22 cellular contexts compared by ENCODE assay signal in genomic region chr12:108711486-108712163, GRCh38. TPM values are rescaled to one million over a fixed set of nuclear protein-coding genes. Genes with fewer than 3 reads are reported as not detected.
DNase-seq lines count a peak whose midpoint lies in the region; ATAC-seq and TF ChIP-seq lines count a peak whose summit lies in the region.
"Had no signal": no experiment of that assay in that cellular context is flagged by ENCODE, and none has a peak within 500 bp of the region (broad histone marks: within the 10 kb centered on the region; RNA-seq: fewer than 3 reads in every experiment).

No MANE protein-coding gene starts in this region.

- peaks cover 69% of the 10 kb centered on the region for H3F3A ChIP-seq in GM23248 (ENCODE audit: insufficient read depth)

- TF ChIP-seq CTCF in WTC11 (IDR thresholded peaks at IDR 0.05) = no peak

- H3K4me3 ChIP-seq in GM23248 = no peak overlapping the region

- no peaks in the 10 kb centered on the region for H3K9me2 ChIP-seq in GM23248 (ENCODE audit: insufficient read depth)

- H3K27me3 Mint-ChIP-seq in WTC11 (ENCODE audit: low read depth) = no peaks in the 10 kb centered on the region
- H3K27me3 Mint-ChIP-seq in activated T-cell treated with anti-CD3 and anti-CD28 coated beads, Interleukin-2, amount 50 U/mL, for 24 hours = no peaks in the 10 kb centered on the region
- H3K27me3 Mint-ChIP-seq: stimulated activated naive CD8-positive, alpha-beta T cell treated with anti-CD3 and anti-CD28 coated beads, Interleukin-15, Interleukin-2, amounts not matched to agents 100 ng/mL and 50 ng/mL, for 24 hours; type B pancreatic cell had no signal

- H4K20me1 ChIP-seq in GM23248 (ENCODE audit: insufficient read depth) = peaks cover 22% of the 10 kb centered on the region; the same call in 1 of the 2 replicates

- no peaks in the 10 kb centered on the region for H3K9me3 ChIP-seq in GM23248 (ENCODE audit: low read depth)

- no peak overlapping the region for H3K9ac ChIP-seq in GM23248

- WGBS in GM23248 (ENCODE audit: low coverage in 1 of 2, low lambda C conversion rate in 2 of 2, missing lambda C conversion rate in 2 of 2), 2 experiments = 74 to 78% methylated on average over 9 of the region's 9 CpGs

- CTCF ChIA-PET in WTC11 (lab: Charles Lee) = no interaction called here

- no peaks in the 10 kb centered on the region for H3K27me3 ChIP-seq in GM23248 (replicated peaks; ENCODE audit: insufficient read depth)

- peaks cover 22% of the 10 kb centered on the region; the same call in 1 of the 2 replicates for H3K36me3 ChIP-seq in GM23248 (ENCODE audit: low read depth)

- in situ Hi-C loops in GM23248 (cut with MboI) = no loop called here

- H3K4me2 ChIP-seq in GM23248 (ENCODE audit: unreplicated experiment) = peak overlapping the region; percentile 56

- no peak overlapping the region for H3K4me3 Mint-ChIP-seq in WTC11
- H3K4me3 Mint-ChIP-seq in activated T-cell treated with anti-CD3 and anti-CD28 coated beads, Interleukin-2, amount 50 U/mL, for 24 hours = no peak overlapping the region
- H3K4me3 Mint-ChIP-seq: activated T-cell treated with anti-CD3 and anti-CD28 coated beads, Interleukin-2, amount 50 U/mL, for 72 hours; stimulated activated naive CD8-positive, alpha-beta T cell treated with anti-CD3 and anti-CD28 coated beads, Interleukin-15, Interleukin-2, amounts not matched to agents 100 ng/mL and 50 ng/mL, for 24 hours; type B pancreatic cell had no signal

- ATAC-seq in WTC11 (peak; percentile 41), HG03139 (IDR thresholded peaks at IDR 0.05; ENCODE audit: unreplicated experiment) (no peak)
- ATAC-seq: activated T-cell treated with anti-CD3 and anti-CD28 coated beads, Interleukin-2, amount 50 U/mL, for 72 hours; esophagus mucosa; SK-N-SH treated with all-trans-retinoic acid at 6 μM for 48 hours had no signal

- POLR2A ChIA-PET in WTC11 (lab: Charles Lee) = no interaction called here

- DNase-seq in GM23248 (peak; percentile 53), WTC11 (ENCODE audit: low spot score) (no peak), iris pigment epithelial cell (ENCODE audit: low read depth) (peak; percentile 61), renal cortical epithelial cell (ENCODE audit: low read depth) (peak; percentile 81)
- DNase-seq in activated CD4-positive, alpha-beta T cell treated with anti-CD3 and anti-CD28 coated beads for 1 hour = no peak
- no peak for DNase-seq in activated T-cell treated with anti-CD3 and anti-CD28 coated beads, Interleukin-2, amount 50 U/mL, for 24 hours
- no peak for DNase-seq in activated T-cell treated with anti-CD3 and anti-CD28 coated beads, Interleukin-2, amount 50 U/mL, for 1 hour
- DNase-seq: activated CD4-positive, CD25-positive, alpha-beta regulatory T cell; activated naive CD4-positive, alpha-beta T cell treated with anti-CD3 and anti-CD28 coated beads, Interleukin-2, amount 50 U/mL, for 16 hours; activated T-cell treated with anti-CD3 and anti-CD28 coated beads, Interleukin-2, amount 50 U/mL, for 72 hours; aorta; central memory CD4-positive, alpha-beta T cell; COR-L47; HCEC 1CT; NCI-H1092; NCI-H2081 treated with DMSO at 0.1 percent for 48 hours; NCI-H446 treated with DMSO at 0.1 percent for 48 hours had no signal

- peak overlapping the region; percentile 80 for H3K27ac Mint-ChIP-seq in WTC11
- no peak overlapping the region for H3K27ac Mint-ChIP-seq in activated T-cell treated with anti-CD3 and anti-CD28 coated beads, Interleukin-2, amount 50 U/mL, for 24 hours
- H3K27ac Mint-ChIP-seq: activated T-cell treated with anti-CD3 and anti-CD28 coated beads, Interleukin-2, amount 50 U/mL, for 72 hours; stimulated activated naive CD8-positive, alpha-beta T cell treated with anti-CD3 and anti-CD28 coated beads, Interleukin-15, Interleukin-2, amounts not matched to agents 100 ng/mL and 50 ng/mL, for 24 hours; type B pancreatic cell had no signal

- H3K79me2 ChIP-seq in GM23248 (ENCODE audit: insufficient read depth) = peaks cover 100% of the 10 kb centered on the region

- H2AFZ ChIP-seq in GM23248 = no peak overlapping the region

- H3K9me3 Mint-ChIP-seq in WTC11 = no peaks in the 10 kb centered on the region
- H3K9me3 Mint-ChIP-seq in activated T-cell treated with anti-CD3 and anti-CD28 coated beads, Interleukin-2, amount 50 U/mL, for 24 hours = no peaks in the 10 kb centered on the region
- H3K9me3 Mint-ChIP-seq: activated T-cell treated with anti-CD3 and anti-CD28 coated beads, Interleukin-2, amount 50 U/mL, for 72 hours; stimulated activated naive CD8-positive, alpha-beta T cell treated with anti-CD3 and anti-CD28 coated beads, Interleukin-15, Interleukin-2, amounts not matched to agents 100 ng/mL and 50 ng/mL, for 24 hours; type B pancreatic cell had no signal

- H3K36me3 Mint-ChIP-seq in WTC11 = no peaks in the 10 kb centered on the region
- H3K36me3 Mint-ChIP-seq in activated T-cell treated with anti-CD3 and anti-CD28 coated beads, Interleukin-2, amount 50 U/mL, for 24 hours (ENCODE audit: low read depth) = no peaks in the 10 kb centered on the region

- peaks cover 47% of the 10 kb centered on the region for H3K4me1 ChIP-seq in GM23248 (ENCODE audit: insufficient read depth)

- peaks cover 43% of the 10 kb centered on the region for H3K4me1 Mint-ChIP-seq in WTC11
- peaks cover 6% of the 10 kb centered on the region for H3K4me1 Mint-ChIP-seq in activated T-cell treated with anti-CD3 and anti-CD28 coated beads, Interleukin-2, amount 50 U/mL, for 24 hours (ENCODE audit: low read depth)

- peak overlapping the region; percentile 16 for H3K27ac ChIP-seq in GM23248

TF ChIP-seq in WTC11, 78 proteins besides CTCF, POLR2A, EP300 and RAD21:
- no peak for TF ChIP-seq NFE2L1 (CRISPR knock-in tag; IDR thresholded peaks at IDR 0.05)
- no peak for TF ChIP-seq OVOL2 (CRISPR knock-in tag; IDR thresholded peaks at IDR 0.05; ENCODE audit: borderline replicate concordance)
- no peak for TF ChIP-seq ESRRA (CRISPR knock-in tag; IDR thresholded peaks at IDR 0.05; ENCODE audit: borderline replicate concordance)
- TF ChIP-seq ZNF232 (CRISPR knock-in tag; IDR thresholded peaks at IDR 0.05) = no peak
- TF ChIP-seq CBFB (CRISPR knock-in tag; IDR thresholded peaks at IDR 0.05; ENCODE audit: low read depth) = no peak
- TF ChIP-seq CREM (CRISPR knock-in tag; IDR thresholded peaks at IDR 0.05) = no peak
- TF ChIP-seq SMAD3 (CRISPR knock-in tag; IDR thresholded peaks at IDR 0.05; ENCODE audit: borderline replicate concordance) = no peak
- no peak for TF ChIP-seq PRDM15 (CRISPR knock-in tag; IDR thresholded peaks at IDR 0.05)
- no peak for TF ChIP-seq TEAD4 (CRISPR knock-in tag; IDR thresholded peaks at IDR 0.05)
TF ChIP-seq in WTC11: peak in this region for 0.

RNA-seq across cellular contexts. Expression of gene CORO1C, which starts 19.7 kb away (rescaled TPM):
- total RNA-seq in GM23248 (2014; rRNA removed; shearing (Covaris generic)) = 170 and 172 TPM in 2 replicates
- polyA plus RNA-seq in GM23248 (2016; fragmentation: Nextera tagmentation; extraction: Ambion mirVana) = 401 and 403 TPM in 2 replicates
- total RNA-seq in WTC11 (2021) (108 to 114 TPM (median 113 TPM) in 3 replicates), renal cortical epithelial cell (215 and 235 TPM in 2 replicates)

Comparison
In these comparisons a context has a peak if more than half of its experiments do, and no peak if none do; other contexts are left out.
1. DNase-seq: peak in GM23248 (single experiment), iris pigment epithelial cell (single experiment) and renal cortical epithelial cell (single experiment); none in WTC11 (single experiment), activated CD4-positive, alpha-beta T cell treated with anti-CD3 and anti-CD28 coated beads for 1 hour (single experiment), activated T-cell treated with anti-CD3 and anti-CD28 coated beads, Interleukin-2, amount 50 U/mL, for 24 hours (single experiment) and activated T-cell treated with anti-CD3 and anti-CD28 coated beads, Interleukin-2, amount 50 U/mL, for 1 hour (single experiment).